22 cellular contexts compared by ENCODE assay signal in genomic region chrX:106467943-106468342, GRCh38.
"Had no signal": no experiment of that assay in that cellular context is flagged by ENCODE, and none has a peak within 500 bp of the region (broad histone marks: within the 10 kb centered on the region; RNA-seq: fewer than 3 reads in every experiment).

No MANE protein-coding gene starts in this region.

- DNase-seq: colonic mucosa; cortex of kidney; dermis blood vessel endothelial cell; effector CD4-positive, alpha-beta T cell; effector CD8-positive, alpha-beta T cell; effector memory CD4-positive, alpha-beta T cell; effector memory CD8-positive, alpha-beta T cell; erythroblast; esophagus squamous epithelium; foreskin fibroblast; foreskin keratinocyte; foreskin melanocyte; gastrocnemius medialis; glutamatergic neuron; head of caudate nucleus; heart right ventricle had no signal

- H3K9me3 ChIP-seq: colonic mucosa, esophagus muscularis mucosa, esophagus squamous epithelium, gastrocnemius medialis, gastroesophageal sphincter, heart left ventricle, heart right ventricle had no signal

- H3K36me3 ChIP-seq: colonic mucosa, esophagus muscularis mucosa, esophagus squamous epithelium, gastrocnemius medialis, gastroesophageal sphincter, heart left ventricle, heart right ventricle had no signal

- H3K27ac ChIP-seq: colonic mucosa, coronary artery, dorsolateral prefrontal cortex, epithelial cell of prostate, esophagus muscularis mucosa, esophagus squamous epithelium, foreskin keratinocyte, gastrocnemius medialis, gastroesophageal sphincter, heart left ventricle, heart right ventricle had no signal

- H3K4me3 ChIP-seq: colonic mucosa, coronary artery, dorsolateral prefrontal cortex, esophagus muscularis mucosa, esophagus squamous epithelium, gastrocnemius medialis, gastroesophageal sphincter, heart left ventricle, heart right ventricle had no signal

- H3K4me1 ChIP-seq: colonic mucosa, esophagus muscularis mucosa, esophagus squamous epithelium, foreskin keratinocyte, gastrocnemius medialis, gastroesophageal sphincter, heart left ventricle, heart right ventricle had no signal
